11 cellular contexts compared by ENCODE assay signal in the genomic region with DNA sequence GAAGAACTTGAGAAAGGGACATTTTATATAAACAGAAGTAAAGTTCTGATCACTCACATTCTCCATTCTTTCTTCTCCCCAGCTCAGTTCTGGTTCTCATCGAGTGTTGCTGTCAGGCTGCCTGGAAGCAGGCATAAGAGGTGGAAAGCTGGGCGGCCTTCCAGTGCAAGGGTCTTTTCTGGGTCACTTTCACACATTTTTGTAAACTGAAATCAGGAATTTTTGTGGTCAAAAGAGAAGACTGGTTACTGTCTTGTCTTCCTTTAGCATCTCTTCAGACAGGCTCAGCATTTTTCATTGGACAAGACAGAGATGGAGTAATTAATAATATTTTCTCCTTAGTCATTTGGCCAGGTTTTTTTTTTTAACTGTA.
DNase-seq lines count a peak whose midpoint lies in the region; ATAC-seq and TF ChIP-seq lines count a peak whose summit lies in the region.
"Had no signal": no experiment of that assay in that cellular context is flagged by ENCODE, and none has a peak within 500 bp of the region (broad histone marks: within the 10 kb centered on the region; RNA-seq: fewer than 3 reads in every experiment).

No MANE protein-coding gene starts in this region.

- 0 to 8% methylated on average over 2 of the region's 2 CpGs for WGBS in gastroesophageal sphincter (ENCODE audit: low coverage in 1 of 2), 2 donors

- H3K27ac ChIP-seq in gastroesophageal sphincter, result no peak overlapping the region

- no peak for TF ChIP-seq EP300 in gastroesophageal sphincter (IDR thresholded peaks at IDR 0.05)

- H3K9me3 ChIP-seq in gastroesophageal sphincter, result no peaks in the 10 kb centered on the region

- ATAC-seq in GM21360 (IDR thresholded peaks at IDR 0.05; ENCODE audit: unreplicated experiment), result peak; percentile 34
- ATAC-seq in HG03280 (IDR thresholded peaks at IDR 0.05; ENCODE audit: unreplicated experiment), result peak; percentile 3
- ATAC-seq in gastroesophageal sphincter, result no peak

- no peak for TF ChIP-seq POLR2A in gastroesophageal sphincter (IDR thresholded peaks at IDR 0.05)

- no peaks in the 10 kb centered on the region for H3K36me3 ChIP-seq in gastroesophageal sphincter

- H3K4me3 ChIP-seq in fibroblast of the aortic adventitia (ENCODE audit: low read depth, low read length), result no peak overlapping the region
- no peak overlapping the region for H3K4me3 ChIP-seq in gastroesophageal sphincter

- no peaks in the 10 kb centered on the region for H3K27me3 ChIP-seq in gastroesophageal sphincter

- DNase-seq in EL, result peak; percentile 94
- peak; percentile 71 for DNase-seq in fibroblast of the aortic adventitia (ENCODE audit: low read depth)
- no peak for DNase-seq in midbrain (lab: John Stamatoyannopoulos, UW)
- DNase-seq in ureter (ENCODE audit: low spot score), result no peak
- no peak for DNase-seq in stimulated activated CD4-positive, alpha-beta T cell treated with anti-CD3 and anti-CD28 coated beads, Interleukin-4, amount 100 ng/mL, for 1 hour
- DNase-seq: activated effector memory CD4-positive, alpha-beta T cell treated with anti-CD3 and anti-CD28 coated beads, Interleukin-2, amount 50 U/mL, for 16 hours; posterior cingulate gyrus; SHP77 treated with DMSO at 0.1 percent for 48 hours had no signal

- H3K4me1 ChIP-seq in gastroesophageal sphincter, result peaks cover 0 to 12% (median 0%) of the 10 kb centered on the region in 3 donors

- TF ChIP-seq CTCF in fibroblast of the aortic adventitia (IDR thresholded peaks at IDR 0.05; ENCODE audit: insufficient read depth, low read length) (no peak), gastroesophageal sphincter (IDR thresholded peaks at IDR 0.05) (no peak)

Comparison
In these comparisons a context has a peak if more than half of its experiments do, and no peak if none do; other contexts are left out.
1. DNase-seq: peak in EL (single experiment) and fibroblast of the aortic adventitia (single experiment); none in midbrain (single experiment), ureter (single experiment) and stimulated activated CD4-positive, alpha-beta T cell treated with anti-CD3 and anti-CD28 coated beads, Interleukin-4, amount 100 ng/mL, for 1 hour (single experiment).